Comparison of ENCODE assay signal across 14 cellular contexts in genomic region chr22:49209452-49210195, GRCh38.
DNase-seq lines count a peak whose midpoint lies in the region; ATAC-seq and TF ChIP-seq lines count a peak whose summit lies in the region.
"Had no signal": no experiment of that assay in that cellular context is flagged by ENCODE, and none has a peak within 500 bp of the region (broad histone marks: within the 10 kb centered on the region; RNA-seq: fewer than 3 reads in every experiment).

No MANE protein-coding gene starts in this region.

- no peaks in the 10 kb centered on the region for H3K9me3 ChIP-seq in stomach

- H3K4me1 ChIP-seq in stomach: no peaks in the 10 kb centered on the region
- H3K4me1 ChIP-seq: foreskin keratinocyte had no signal

- no peak for TF ChIP-seq CTCF in stomach (IDR thresholded peaks at IDR 0.05)

- H3K36me3 ChIP-seq in stomach: no peaks in the 10 kb centered on the region

- H3K4me3 ChIP-seq in stomach: no peak overlapping the region

- no peak for TF ChIP-seq POLR2A in stomach (IDR thresholded peaks at IDR 0.05)

- peak; percentile 19 for DNase-seq in activated CD4-positive, CD25-positive, alpha-beta regulatory T cell treated with anti-CD3 and anti-CD28 coated beads, Interleukin-2, amount 50 U/mL, for 72 hours
- no peak for DNase-seq in activated CD4-positive, CD25-positive, alpha-beta regulatory T cell (lab: John Stamatoyannopoulos, UW)
- DNase-seq in NCI-H524 (lab: John Stamatoyannopoulos, UW): peak; percentile 61 to 94
- peak; percentile 4 for DNase-seq in globus pallidus (ENCODE audit: low spot score)
- peak; percentile 20 for DNase-seq in stomach
- no peak for DNase-seq in activated CD4-positive, alpha-beta T cell treated with anti-CD3 and anti-CD28 coated beads, Interleukin-2, amount 50 U/mL, for 48 hours
- no peak for DNase-seq in activated gamma-delta T cell (lab: John Stamatoyannopoulos, UW)
- DNase-seq: activated CD4-positive, alpha-beta T cell treated with anti-CD3 and anti-CD28 coated beads, Interleukin-2, amount 10 ng/mL, durations not matched to agents 7 days and 5 days; activated naive CD4-positive, alpha-beta T cell treated with anti-CD3 and anti-CD28 coated beads, Interleukin-2, amount 10 ng/mL, durations not matched to agents 7 days and 5 days; foreskin keratinocyte; IMR-90; stimulated activated CD4-positive, alpha-beta T cell treated with anti-CD3 and anti-CD28 coated beads, Interleukin-4, amount 100 ng/mL, for 4 hours; SW 1271 had no signal

- intact Hi-C loops in stomach (cut with DNase I; ENCODE audit: low total_unique reads): no loop called here

- TF ChIP-seq EP300 in stomach (IDR thresholded peaks at IDR 0.05): no peak

- H3K27me3 ChIP-seq in stomach: peaks cover 0 to 57% (median 6%) of the 10 kb centered on the region in 3 donors
- H3K27me3 ChIP-seq: foreskin keratinocyte had no signal

- H3K27ac ChIP-seq in stomach: no peak overlapping the region
- H3K27ac ChIP-seq: foreskin keratinocyte had no signal

- 47 to 63% (median 49%) methylated on average over 15 of the region's 15 CpGs for WGBS in stomach, 5 donors

- ATAC-seq in HG02610 (IDR thresholded peaks at IDR 0.05; ENCODE audit: unreplicated experiment): no peak
- ATAC-seq: foreskin keratinocyte had no signal

Comparison
In these comparisons a context has a peak if more than half of its experiments do, and no peak if none do; other contexts are left out.
1. DNase-seq: peak in activated CD4-positive, CD25-positive, alpha-beta regulatory T cell treated with anti-CD3 and anti-CD28 coated beads, Interleukin-2, amount 50 U/mL, for 72 hours (single experiment), NCI-H524 (2 of 2), globus pallidus (single experiment) and stomach (single experiment); none in activated CD4-positive, CD25-positive, alpha-beta regulatory T cell (0 of 4), activated CD4-positive, alpha-beta T cell treated with anti-CD3 and anti-CD28 coated beads, Interleukin-2, amount 50 U/mL, for 48 hours (0 of 2) and activated gamma-delta T cell (single experiment).